Comparison of ENCODE assay signal across 1 cellular context in the genomic region with DNA sequence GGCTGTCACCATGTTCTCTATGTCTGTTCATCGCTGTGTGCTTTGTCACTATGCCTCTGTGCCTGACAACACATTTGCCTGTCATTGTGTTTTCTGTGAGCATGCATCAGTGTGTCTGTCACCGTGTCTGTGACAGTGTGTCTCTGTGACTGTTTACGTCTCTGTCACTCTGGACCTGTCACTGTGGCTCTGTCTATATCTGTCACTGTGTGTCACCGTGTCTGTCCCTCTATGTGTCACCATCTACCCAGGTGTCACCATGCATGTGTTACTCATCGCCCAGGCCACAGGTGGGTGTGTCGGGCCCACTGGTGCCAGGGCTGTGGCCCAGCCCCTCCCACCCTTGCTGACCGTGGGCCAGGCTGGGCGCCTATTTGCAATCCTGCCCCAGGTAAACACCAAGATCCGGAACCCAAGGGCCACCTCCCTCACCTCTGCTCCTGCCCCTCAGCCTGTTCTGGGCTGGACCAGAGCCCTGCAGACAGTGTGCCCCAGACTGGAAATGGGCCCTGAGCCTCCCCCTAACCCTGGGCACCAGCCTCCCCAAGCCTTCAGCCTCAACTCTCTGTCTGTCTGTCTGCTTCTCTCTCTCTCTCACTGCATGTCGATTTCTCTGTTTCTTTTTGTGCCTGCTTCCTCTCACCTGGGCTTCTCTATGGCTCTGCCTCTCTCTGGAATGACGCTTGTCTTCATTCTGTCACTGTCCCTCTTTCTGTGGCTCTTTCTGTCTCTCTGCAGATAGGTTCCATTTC.
TF ChIP-seq lines count a peak whose summit lies in the region.

No MANE protein-coding gene starts in this region.

TF ChIP-seq in HCT116, 20 proteins besides CTCF, POLR2A, EP300 and RAD21 (continued from another document):
- no peak for TF ChIP-seq CEBPB (IDR thresholded peaks at IDR 0.05; ENCODE audit: low read depth)
